1 cellular context compared by ENCODE assay signal in the genomic region with DNA sequence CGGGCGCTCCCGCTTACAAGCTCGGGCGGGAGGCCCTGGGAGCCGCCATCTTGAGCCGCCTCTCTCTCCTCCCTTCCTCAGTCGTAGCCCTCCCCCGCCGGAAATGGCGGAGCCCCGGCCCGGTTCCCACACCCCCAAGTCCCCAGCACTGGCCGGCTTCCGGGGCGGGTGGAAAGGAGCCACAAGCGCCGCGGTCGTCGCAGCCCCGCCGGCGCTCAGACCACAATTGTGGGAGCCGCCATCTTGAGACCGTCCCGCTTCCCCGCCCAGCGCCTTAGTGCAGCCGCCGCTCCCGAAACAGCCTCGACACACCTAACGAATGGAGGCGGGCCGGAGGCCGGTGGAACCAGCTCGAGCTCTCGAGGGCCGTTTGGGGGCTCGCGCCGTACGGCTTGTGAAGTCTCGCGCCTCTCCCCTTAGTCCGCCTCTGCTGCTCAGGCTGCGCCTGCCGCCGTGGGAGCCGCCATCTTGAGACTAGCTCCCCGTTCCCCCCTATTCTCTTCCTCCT.
A peak's percentile ranks its signal among the peaks of the same experiment; 100 is the strongest.
TF ChIP-seq lines count a peak whose summit lies in the region.

No MANE protein-coding gene starts in this region.

TF ChIP-seq in K562, 482 proteins besides CTCF, POLR2A, EP300 and RAD21 (continued from another document and continues in another):
- TF ChIP-seq, protein P1, sequence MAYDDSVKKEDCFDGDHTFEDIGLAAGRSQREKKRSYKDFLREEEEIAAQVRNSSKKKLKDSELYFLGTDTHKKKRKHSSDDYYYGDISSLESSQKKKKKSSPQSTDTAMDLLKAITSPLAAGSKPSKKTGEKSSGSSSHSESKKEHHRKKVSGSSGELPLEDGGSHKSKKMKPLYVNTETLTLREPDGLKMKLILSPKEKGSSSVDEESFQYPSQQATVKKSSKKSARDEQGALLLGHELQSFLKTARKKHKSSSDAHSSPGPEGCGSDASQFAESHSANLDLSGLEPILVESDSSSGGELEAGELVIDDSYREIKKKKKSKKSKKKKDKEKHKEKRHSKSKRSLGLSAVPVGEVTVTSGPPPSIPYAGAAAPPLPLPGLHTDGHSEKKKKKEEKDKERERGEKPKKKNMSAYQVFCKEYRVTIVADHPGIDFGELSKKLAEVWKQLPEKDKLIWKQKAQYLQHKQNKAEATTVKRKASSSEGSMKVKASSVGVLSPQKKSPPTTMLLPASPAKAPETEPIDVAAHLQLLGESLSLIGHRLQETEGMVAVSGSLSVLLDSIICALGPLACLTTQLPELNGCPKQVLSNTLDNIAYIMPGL (CRISPR knock-in tag; IDR thresholded peaks at IDR 0.05): 0 out of 2 replicates have a peak, but pooled peaks have one; percentile 25
- peak; percentile 85 for TF ChIP-seq RBFOX2 (IDR thresholded peaks at IDR 0.05; ENCODE audit: low read depth, low read length)
- TF ChIP-seq, protein P2, sequence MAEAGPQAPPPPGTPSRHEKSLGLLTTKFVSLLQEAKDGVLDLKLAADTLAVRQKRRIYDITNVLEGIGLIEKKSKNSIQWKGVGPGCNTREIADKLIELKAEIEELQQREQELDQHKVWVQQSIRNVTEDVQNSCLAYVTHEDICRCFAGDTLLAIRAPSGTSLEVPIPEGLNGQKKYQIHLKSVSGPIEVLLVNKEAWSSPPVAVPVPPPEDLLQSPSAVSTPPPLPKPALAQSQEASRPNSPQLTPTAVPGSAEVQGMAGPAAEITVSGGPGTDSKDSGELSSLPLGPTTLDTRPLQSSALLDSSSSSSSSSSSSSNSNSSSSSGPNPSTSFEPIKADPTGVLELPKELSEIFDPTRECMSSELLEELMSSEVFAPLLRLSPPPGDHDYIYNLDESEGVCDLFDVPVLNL (CRISPR knock-in tag; IDR thresholded peaks at IDR 0.05; ENCODE audit: low read depth): no peak
- no peak for TF ChIP-seq NFE2L1 (tag; IDR thresholded peaks at IDR 0.05; ENCODE audit: borderline replicate concordance, low read depth)
- TF ChIP-seq, protein P3, sequence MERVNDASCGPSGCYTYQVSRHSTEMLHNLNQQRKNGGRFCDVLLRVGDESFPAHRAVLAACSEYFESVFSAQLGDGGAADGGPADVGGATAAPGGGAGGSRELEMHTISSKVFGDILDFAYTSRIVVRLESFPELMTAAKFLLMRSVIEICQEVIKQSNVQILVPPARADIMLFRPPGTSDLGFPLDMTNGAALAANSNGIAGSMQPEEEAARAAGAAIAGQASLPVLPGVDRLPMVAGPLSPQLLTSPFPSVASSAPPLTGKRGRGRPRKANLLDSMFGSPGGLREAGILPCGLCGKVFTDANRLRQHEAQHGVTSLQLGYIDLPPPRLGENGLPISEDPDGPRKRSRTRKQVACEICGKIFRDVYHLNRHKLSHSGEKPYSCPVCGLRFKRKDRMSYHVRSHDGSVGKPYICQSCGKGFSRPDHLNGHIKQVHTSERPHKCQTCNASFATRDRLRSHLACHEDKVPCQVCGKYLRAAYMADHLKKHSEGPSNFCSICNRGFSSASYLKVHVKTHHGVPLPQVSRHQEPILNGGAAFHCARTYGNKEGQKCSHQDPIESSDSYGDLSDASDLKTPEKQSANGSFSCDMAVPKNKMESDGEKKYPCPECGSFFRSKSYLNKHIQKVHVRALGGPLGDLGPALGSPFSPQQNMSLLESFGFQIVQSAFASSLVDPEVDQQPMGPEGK (CRISPR knock-in tag; IDR thresholded peaks at IDR 0.05; ENCODE audit: borderline replicate concordance): no peak
- TF ChIP-seq KAT8 (IDR thresholded peaks at IDR 0.05; ENCODE audit: low read depth): peak; percentile 66; the same call in 1 of the 2 replicates
- no peak for TF ChIP-seq MEF2D (tag; conservative IDR thresholded peaks at IDR 0.05; ENCODE audit: low read depth)
- TF ChIP-seq, protein P4, sequence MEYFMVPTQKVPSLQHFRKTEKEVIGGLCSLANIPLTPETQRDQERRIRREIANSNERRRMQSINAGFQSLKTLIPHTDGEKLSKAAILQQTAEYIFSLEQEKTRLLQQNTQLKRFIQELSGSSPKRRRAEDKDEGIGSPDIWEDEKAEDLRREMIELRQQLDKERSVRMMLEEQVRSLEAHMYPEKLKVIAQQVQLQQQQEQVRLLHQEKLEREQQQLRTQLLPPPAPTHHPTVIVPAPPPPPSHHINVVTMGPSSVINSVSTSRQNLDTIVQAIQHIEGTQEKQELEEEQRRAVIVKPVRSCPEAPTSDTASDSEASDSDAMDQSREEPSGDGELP (CRISPR knock-in tag; IDR thresholded peaks at IDR 0.05; ENCODE audit: borderline replicate concordance): peak; percentile 27; the same call in 1 of the 2 replicates
- no peak for TF ChIP-seq SMAD3 (CRISPR knock-in tag; conservative IDR thresholded peaks at IDR 0.05)
- TF ChIP-seq, protein P5, sequence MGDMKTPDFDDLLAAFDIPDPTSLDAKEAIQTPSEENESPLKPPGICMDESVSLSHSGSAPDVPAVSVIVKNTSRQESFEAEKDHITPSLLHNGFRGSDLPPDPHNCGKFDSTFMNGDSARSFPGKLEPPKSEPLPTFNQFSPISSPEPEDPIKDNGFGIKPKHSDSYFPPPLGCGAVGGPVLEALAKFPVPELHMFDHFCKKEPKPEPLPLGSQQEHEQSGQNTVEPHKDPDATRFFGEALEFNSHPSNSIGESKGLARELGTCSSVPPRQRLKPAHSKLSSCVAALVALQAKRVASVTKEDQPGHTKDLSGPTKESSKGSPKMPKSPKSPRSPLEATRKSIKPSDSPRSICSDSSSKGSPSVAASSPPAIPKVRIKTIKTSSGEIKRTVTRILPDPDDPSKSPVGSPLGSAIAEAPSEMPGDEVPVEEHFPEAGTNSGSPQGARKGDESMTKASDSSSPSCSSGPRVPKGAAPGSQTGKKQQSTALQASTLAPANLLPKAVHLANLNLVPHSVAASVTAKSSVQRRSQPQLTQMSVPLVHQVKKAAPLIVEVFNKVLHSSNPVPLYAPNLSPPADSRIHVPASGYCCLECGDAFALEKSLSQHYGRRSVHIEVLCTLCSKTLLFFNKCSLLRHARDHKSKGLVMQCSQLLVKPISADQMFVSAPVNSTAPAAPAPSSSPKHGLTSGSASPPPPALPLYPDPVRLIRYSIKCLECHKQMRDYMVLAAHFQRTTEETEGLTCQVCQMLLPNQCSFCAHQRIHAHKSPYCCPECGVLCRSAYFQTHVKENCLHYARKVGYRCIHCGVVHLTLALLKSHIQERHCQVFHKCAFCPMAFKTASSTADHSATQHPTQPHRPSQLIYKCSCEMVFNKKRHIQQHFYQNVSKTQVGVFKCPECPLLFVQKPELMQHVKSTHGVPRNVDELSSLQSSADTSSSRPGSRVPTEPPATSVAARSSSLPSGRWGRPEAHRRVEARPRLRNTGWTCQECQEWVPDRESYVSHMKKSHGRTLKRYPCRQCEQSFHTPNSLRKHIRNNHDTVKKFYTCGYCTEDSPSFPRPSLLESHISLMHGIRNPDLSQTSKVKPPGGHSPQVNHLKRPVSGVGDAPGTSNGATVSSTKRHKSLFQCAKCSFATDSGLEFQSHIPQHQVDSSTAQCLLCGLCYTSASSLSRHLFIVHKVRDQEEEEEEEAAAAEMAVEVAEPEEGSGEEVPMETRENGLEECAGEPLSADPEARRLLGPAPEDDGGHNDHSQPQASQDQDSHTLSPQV (IDR thresholded peaks at IDR 0.05): no peak
- TF ChIP-seq, protein P6, sequence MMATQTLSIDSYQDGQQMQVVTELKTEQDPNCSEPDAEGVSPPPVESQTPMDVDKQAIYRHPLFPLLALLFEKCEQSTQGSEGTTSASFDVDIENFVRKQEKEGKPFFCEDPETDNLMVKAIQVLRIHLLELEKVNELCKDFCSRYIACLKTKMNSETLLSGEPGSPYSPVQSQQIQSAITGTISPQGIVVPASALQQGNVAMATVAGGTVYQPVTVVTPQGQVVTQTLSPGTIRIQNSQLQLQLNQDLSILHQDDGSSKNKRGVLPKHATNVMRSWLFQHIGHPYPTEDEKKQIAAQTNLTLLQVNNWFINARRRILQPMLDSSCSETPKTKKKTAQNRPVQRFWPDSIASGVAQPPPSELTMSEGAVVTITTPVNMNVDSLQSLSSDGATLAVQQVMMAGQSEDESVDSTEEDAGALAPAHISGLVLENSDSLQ (IDR thresholded peaks at IDR 0.05): peak; percentile 5; the same call in 1 of the 2 replicates
- no peak for TF ChIP-seq ZBTB8A (IDR thresholded peaks at IDR 0.05; ENCODE audit: partially characterized antibody)
- TF ChIP-seq CSDE1 (IDR thresholded peaks at IDR 0.05): no peak
- TF ChIP-seq, protein P7, sequence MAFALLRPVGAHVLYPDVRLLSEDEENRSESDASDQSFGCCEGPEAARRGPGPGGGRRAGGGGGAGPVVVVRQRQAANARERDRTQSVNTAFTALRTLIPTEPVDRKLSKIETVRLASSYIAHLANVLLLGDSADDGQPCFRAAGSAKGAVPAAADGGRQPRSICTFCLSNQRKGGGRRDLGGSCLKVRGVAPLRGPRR (CRISPR knock-in tag; IDR thresholded peaks at IDR 0.05): no peak
- TF ChIP-seq, protein P8, sequence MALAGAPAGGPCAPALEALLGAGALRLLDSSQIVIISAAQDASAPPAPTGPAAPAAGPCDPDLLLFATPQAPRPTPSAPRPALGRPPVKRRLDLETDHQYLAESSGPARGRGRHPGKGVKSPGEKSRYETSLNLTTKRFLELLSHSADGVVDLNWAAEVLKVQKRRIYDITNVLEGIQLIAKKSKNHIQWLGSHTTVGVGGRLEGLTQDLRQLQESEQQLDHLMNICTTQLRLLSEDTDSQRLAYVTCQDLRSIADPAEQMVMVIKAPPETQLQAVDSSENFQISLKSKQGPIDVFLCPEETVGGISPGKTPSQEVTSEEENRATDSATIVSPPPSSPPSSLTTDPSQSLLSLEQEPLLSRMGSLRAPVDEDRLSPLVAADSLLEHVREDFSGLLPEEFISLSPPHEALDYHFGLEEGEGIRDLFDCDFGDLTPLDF (CRISPR knock-in tag; IDR thresholded peaks at IDR 0.05): 0 out of 2 replicates have a peak, but pooled peaks have one; percentile 5
- no peak for TF ChIP-seq RBM17 (IDR thresholded peaks at IDR 0.05; ENCODE audit: borderline replicate concordance, low read depth, low read length)
- no peak for TF ChIP-seq ZFPM2 (CRISPR knock-in tag; IDR thresholded peaks at IDR 0.05)
- TF ChIP-seq TRIM28 (IDR thresholded peaks at IDR 0.05): no peak
- peak in 1 of 2 experiments; percentile 18; a peak in 1 of 4 replicates for TF ChIP-seq MAZ (CRISPR knock-in tag; conservative IDR thresholded peaks at IDR 0.05 in 1 of 2, IDR thresholded peaks at IDR 0.05 in 1 of 2)
- TF ChIP-seq RBM22 (IDR thresholded peaks at IDR 0.05; ENCODE audit: low read depth, low read length, poor library complexity, severe bottlenecking): no peak
- TF ChIP-seq TAF15 (IDR thresholded peaks at IDR 0.05; ENCODE audit: low read depth, low read length): no peak
- 0 out of 2 replicates have a peak, but pooled peaks have one; percentile 15 for TF ChIP-seq JUND (IDR thresholded peaks at IDR 0.05; ENCODE audit: borderline replicate concordance, low read depth, low read length)
- no peak for TF ChIP-seq JUND (tag; IDR thresholded peaks at IDR 0.05; ENCODE audit: borderline replicate concordance, low read depth, low read length)
- TF ChIP-seq, protein P9, sequence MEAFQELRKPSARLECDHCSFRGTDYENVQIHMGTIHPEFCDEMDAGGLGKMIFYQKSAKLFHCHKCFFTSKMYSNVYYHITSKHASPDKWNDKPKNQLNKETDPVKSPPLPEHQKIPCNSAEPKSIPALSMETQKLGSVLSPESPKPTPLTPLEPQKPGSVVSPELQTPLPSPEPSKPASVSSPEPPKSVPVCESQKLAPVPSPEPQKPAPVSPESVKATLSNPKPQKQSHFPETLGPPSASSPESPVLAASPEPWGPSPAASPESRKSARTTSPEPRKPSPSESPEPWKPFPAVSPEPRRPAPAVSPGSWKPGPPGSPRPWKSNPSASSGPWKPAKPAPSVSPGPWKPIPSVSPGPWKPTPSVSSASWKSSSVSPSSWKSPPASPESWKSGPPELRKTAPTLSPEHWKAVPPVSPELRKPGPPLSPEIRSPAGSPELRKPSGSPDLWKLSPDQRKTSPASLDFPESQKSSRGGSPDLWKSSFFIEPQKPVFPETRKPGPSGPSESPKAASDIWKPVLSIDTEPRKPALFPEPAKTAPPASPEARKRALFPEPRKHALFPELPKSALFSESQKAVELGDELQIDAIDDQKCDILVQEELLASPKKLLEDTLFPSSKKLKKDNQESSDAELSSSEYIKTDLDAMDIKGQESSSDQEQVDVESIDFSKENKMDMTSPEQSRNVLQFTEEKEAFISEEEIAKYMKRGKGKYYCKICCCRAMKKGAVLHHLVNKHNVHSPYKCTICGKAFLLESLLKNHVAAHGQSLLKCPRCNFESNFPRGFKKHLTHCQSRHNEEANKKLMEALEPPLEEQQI (IDR thresholded peaks at IDR 0.05): no peak
- TF ChIP-seq ZNF140 (CRISPR knock-in tag; IDR thresholded peaks at IDR 0.05): no peak
- TF ChIP-seq HEY1 (CRISPR knock-in tag; IDR thresholded peaks at IDR 0.05; ENCODE audit: borderline replicate concordance): no peak
- peak; percentile 37 for TF ChIP-seq TBP (optimal IDR thresholded peaks at IDR 0.05; ENCODE audit: low read depth, low read length)
- TF ChIP-seq POLR2G (IDR thresholded peaks at IDR 0.05; ENCODE audit: low read depth, low read length): peak; percentile 76
- TF ChIP-seq PYGO2 (tag; IDR thresholded peaks at IDR 0.05): no peak
- TF ChIP-seq CCNT2 (IDR thresholded peaks at IDR 0.05; ENCODE audit: borderline replicate concordance, extremely low read depth, insufficient read length, low read depth, low read length): peak; percentile 23
- TF ChIP-seq, protein P10, sequence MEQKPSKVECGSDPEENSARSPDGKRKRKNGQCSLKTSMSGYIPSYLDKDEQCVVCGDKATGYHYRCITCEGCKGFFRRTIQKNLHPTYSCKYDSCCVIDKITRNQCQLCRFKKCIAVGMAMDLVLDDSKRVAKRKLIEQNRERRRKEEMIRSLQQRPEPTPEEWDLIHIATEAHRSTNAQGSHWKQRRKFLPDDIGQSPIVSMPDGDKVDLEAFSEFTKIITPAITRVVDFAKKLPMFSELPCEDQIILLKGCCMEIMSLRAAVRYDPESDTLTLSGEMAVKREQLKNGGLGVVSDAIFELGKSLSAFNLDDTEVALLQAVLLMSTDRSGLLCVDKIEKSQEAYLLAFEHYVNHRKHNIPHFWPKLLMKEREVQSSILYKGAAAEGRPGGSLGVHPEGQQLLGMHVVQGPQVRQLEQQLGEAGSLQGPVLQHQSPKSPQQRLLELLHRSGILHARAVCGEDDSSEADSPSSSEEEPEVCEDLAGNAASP (IDR thresholded peaks at IDR 0.05): no peak
- TF ChIP-seq SNRNP70 (optimal IDR thresholded peaks at IDR 0.05; ENCODE audit: low read depth, low read length): no peak
- TF ChIP-seq MBD2 (IDR thresholded peaks at IDR 0.05; ENCODE audit: borderline replicate concordance, low read depth): 0 out of 2 replicates have a peak, but pooled peaks have one; percentile 9
- 0 out of 2 replicates have a peak, but pooled peaks have one; percentile 44 for TF ChIP-seq SRSF1 (IDR thresholded peaks at IDR 0.05; ENCODE audit: low read depth, low read length)
- TF ChIP-seq, protein P11, sequence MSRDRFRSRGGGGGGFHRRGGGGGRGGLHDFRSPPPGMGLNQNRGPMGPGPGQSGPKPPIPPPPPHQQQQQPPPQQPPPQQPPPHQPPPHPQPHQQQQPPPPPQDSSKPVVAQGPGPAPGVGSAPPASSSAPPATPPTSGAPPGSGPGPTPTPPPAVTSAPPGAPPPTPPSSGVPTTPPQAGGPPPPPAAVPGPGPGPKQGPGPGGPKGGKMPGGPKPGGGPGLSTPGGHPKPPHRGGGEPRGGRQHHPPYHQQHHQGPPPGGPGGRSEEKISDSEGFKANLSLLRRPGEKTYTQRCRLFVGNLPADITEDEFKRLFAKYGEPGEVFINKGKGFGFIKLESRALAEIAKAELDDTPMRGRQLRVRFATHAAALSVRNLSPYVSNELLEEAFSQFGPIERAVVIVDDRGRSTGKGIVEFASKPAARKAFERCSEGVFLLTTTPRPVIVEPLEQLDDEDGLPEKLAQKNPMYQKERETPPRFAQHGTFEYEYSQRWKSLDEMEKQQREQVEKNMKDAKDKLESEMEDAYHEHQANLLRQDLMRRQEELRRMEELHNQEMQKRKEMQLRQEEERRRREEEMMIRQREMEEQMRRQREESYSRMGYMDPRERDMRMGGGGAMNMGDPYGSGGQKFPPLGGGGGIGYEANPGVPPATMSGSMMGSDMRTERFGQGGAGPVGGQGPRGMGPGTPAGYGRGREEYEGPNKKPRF (IDR thresholded peaks at IDR 0.05; ENCODE audit: low read depth, low read length): no peak
- TF ChIP-seq ETV5 (CRISPR knock-in tag; IDR thresholded peaks at IDR 0.05; ENCODE audit: low read depth): peak; percentile 46; the same call in 1 of the 2 replicates
- peak; percentile 65 for TF ChIP-seq NCOA1 (IDR thresholded peaks at IDR 0.05; ENCODE audit: low read depth)
